In the genomic region with DNA sequence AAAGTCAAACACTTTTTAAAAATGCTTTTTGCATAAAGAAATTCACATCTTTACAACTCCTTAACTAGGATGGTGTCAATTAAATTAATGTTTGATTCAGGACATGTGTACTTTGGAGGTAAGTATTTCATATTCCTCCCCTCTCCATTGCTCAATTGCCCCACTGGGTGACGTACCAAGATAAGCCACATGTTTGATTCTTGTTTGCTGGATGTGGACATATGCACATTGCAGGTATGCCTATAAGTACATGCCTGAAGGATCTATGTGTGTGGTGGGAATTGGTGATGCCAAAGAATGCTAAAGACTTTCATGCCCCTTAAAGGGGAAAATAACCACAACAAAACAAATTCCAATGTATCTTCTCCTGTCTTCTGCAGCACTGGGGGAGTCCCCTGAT, we compare ENCODE assay signal across 10 cellular contexts. TPM values are rescaled to one million over a fixed set of nuclear protein-coding genes. Genes with fewer than 3 reads are reported as not detected.
A peak's percentile ranks its signal among the peaks of the same experiment; 100 is the strongest.
DNase-seq lines count a peak whose midpoint lies in the region; ATAC-seq and TF ChIP-seq lines count a peak whose summit lies in the region.
"Had no signal": no experiment of that assay in that cellular context is flagged by ENCODE, and none has a peak within 500 bp of the region (broad histone marks: within the 10 kb centered on the region; RNA-seq: fewer than 3 reads in every experiment).

No MANE protein-coding gene starts in this region.

- H3K9me3 Mint-ChIP-seq in dendritic cell treated with granulocyte-macrophage colony-stimulating factor and Interleukin-4, amounts not matched to agents 40 ng/mL and 50 ng/mL, for 4 days = no peaks in the 10 kb centered on the region
- H3K9me3 Mint-ChIP-seq: nephron progenitor cell had no signal

- H3K36me3 ChIP-seq in OCI-LY7 (ENCODE audit: insufficient read depth, low read length) = no peaks in the 10 kb centered on the region

- POLR2A ChIA-PET in OCI-LY7 (lab: Charles Lee) = interaction anchor here (0.8 to 1.7 kb wide), 5 partner anchors 10 to 97 kb away, joined by 3 to 5 read pairs (median 4); no protein-coding TSS in a partner anchor

- CTCF ChIA-PET in OCI-LY7 (lab: Charles Lee; ENCODE audit: unreplicated experiment) = no interaction called here

- BruUV-seq in OCI-LY7 (replicated peaks; lab: Mats Ljungman, UMichigan) = no TSS peak

- H3K27me3 Mint-ChIP-seq in dendritic cell treated with granulocyte-macrophage colony-stimulating factor and Interleukin-4, amounts not matched to agents 40 ng/mL and 50 ng/mL, for 4 days = no peaks in the 10 kb centered on the region

- no peak for ATAC-seq in HG03432 (IDR thresholded peaks at IDR 0.05; ENCODE audit: unreplicated experiment)

- peak overlapping the region; percentile 60 for H3K4me2 ChIP-seq in OCI-LY7 (ENCODE audit: low read length)

- no peak overlapping the region for H2AFZ ChIP-seq in OCI-LY7 (ENCODE audit: low read length)

- peaks cover 98% of the 10 kb centered on the region for H3K36me3 Mint-ChIP-seq in dendritic cell treated with granulocyte-macrophage colony-stimulating factor and Interleukin-4, amounts not matched to agents 40 ng/mL and 50 ng/mL, for 4 days (ENCODE audit: low read depth)

- no peaks in the 10 kb centered on the region for H3K79me2 ChIP-seq in OCI-LY7 (ENCODE audit: insufficient read depth, low read depth, low read length)

- no peak for TF ChIP-seq CTCF in OCI-LY7 (conservative IDR thresholded peaks at IDR 0.05; ENCODE audit: low read length)

- intact Hi-C loops in OCI-LY7 (cut with micrococcal nuclease; ENCODE audit: unreplicated experiment) = loop anchor here (1.0 kb wide), 3 partner anchors 26 to 86 kb away; no protein-coding TSS in a partner anchor
- intact Hi-C loops in dendritic cell treated with granulocyte-macrophage colony-stimulating factor and Interleukin-4, amounts not matched to agents 40 ng/mL and 50 ng/mL, for 4 days (cut with micrococcal nuclease) = no loop called here

- H3K4me3 Mint-ChIP-seq in dendritic cell treated with granulocyte-macrophage colony-stimulating factor and Interleukin-4, amounts not matched to agents 40 ng/mL and 50 ng/mL, for 4 days = peak overlapping the region; percentile 20
- H3K4me3 Mint-ChIP-seq: nephron progenitor cell had no signal

- H4K20me1 ChIP-seq in OCI-LY7 (ENCODE audit: insufficient read depth, low read length) = no peaks in the 10 kb centered on the region

- no peaks in the 10 kb centered on the region for H3K9me3 ChIP-seq in OCI-LY7 (ENCODE audit: low read length)

- H3K27ac Mint-ChIP-seq in dendritic cell treated with granulocyte-macrophage colony-stimulating factor and Interleukin-4, amounts not matched to agents 40 ng/mL and 50 ng/mL, for 4 days = peak overlapping the region; percentile 69
- H3K27ac Mint-ChIP-seq: nephron progenitor cell had no signal

- H3K9me2 ChIP-seq in OCI-LY7 (ENCODE audit: insufficient read depth, low read length) = no peaks in the 10 kb centered on the region

- H3K4me1 Mint-ChIP-seq in dendritic cell treated with granulocyte-macrophage colony-stimulating factor and Interleukin-4, amounts not matched to agents 40 ng/mL and 50 ng/mL, for 4 days (ENCODE audit: low read depth) = peaks cover 85% of the 10 kb centered on the region
- H3K4me1 Mint-ChIP-seq: nephron progenitor cell had no signal

- H3K4me3 ChIP-seq in OCI-LY7 (ENCODE audit: low read depth, low read length, poor library complexity, severe bottlenecking) (peak overlapping the region; percentile 17), skin epidermis (peak overlapping the region in 2 of 7 experiments; percentile 61 to 84)

- peak overlapping the region; percentile 38 for H3K27ac ChIP-seq in OCI-LY7 (ENCODE audit: low read depth, low read length, poor library complexity, severe bottlenecking)
- peak overlapping the region in 20 of 21 experiments; percentile 45 to 100 (median 83) for H3K27ac ChIP-seq in skin epidermis

- peak; percentile 2 for DNase-seq in SIG-M5 (lab: John Stamatoyannopoulos, UW)
- no peak for DNase-seq in SIG-M5 treated with dmso at 0.1 percent for 504 hours (lab: John Stamatoyannopoulos, UW; ENCODE audit: unreplicated experiment)
- no peak for DNase-seq in OCI-LY7 (ENCODE audit: low spot score)
- DNase-seq in middle frontal gyrus (ENCODE audit: extremely low spot score, low spot score) = no peak
- DNase-seq in amniotic stem cell (lab: John Stamatoyannopoulos, UW) = no peak
- DNase-seq: NCI-H1048, nephron progenitor cell had no signal

- H3K4me1 ChIP-seq in OCI-LY7 (ENCODE audit: insufficient read depth, low read length, poor library complexity, severe bottlenecking) = peaks cover 28% of the 10 kb centered on the region

RNA-seq across cellular contexts. Expression of gene CD44, which starts 5.8 kb away (rescaled TPM):
- not detected in 2 replicates for total RNA-seq in OCI-LY7 (2014; rRNA removed; shearing (Covaris generic))
- total RNA-seq in OCI-LY7 (2022) = 0.07 and 0.55 TPM in 2 replicates
